In the genomic region with DNA sequence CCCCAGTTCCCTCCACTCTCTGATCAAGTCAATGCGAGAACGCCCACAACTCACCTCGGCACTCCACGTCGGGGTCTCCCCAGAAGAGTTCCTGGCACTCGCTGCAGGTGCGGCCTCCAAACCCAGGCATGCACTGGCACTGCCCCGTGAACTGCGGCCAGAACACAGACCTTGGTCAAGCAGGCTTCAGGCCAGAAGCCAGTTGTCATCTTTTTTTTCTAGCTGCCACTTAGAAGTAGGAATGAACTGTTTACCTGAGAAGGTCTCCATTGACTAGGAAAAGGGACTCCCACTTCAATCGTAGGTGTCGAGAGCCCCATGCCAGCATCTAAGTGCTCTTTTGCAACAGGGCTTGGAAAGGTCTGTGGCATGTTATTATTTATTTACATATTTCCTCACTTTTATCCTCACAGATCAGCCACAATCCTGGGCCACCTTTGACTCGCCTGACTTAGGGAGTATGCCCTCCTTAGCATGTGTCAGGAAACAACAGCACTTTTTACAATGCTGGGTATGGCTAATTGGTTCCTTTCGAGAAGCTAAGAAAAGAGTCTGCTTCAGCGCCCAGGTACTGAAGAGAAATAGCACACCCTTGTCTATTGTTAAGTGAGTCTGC, we compare ENCODE assay signal across 22 cellular contexts. TPM values are rescaled to one million over a fixed set of nuclear protein-coding genes. Genes with fewer than 3 reads are reported as not detected.
DNase-seq lines count a peak whose midpoint lies in the region; ATAC-seq and TF ChIP-seq lines count a peak whose summit lies in the region.
"Had no signal": no experiment of that assay in that cellular context is flagged by ENCODE, and none has a peak within 500 bp of the region (broad histone marks: within the 10 kb centered on the region; RNA-seq: fewer than 3 reads in every experiment).

No MANE protein-coding gene starts in this region.

- H3K4me3 ChIP-seq in ACC112 (ENCODE audit: low read depth, low read length) = no peak overlapping the region
- no peak overlapping the region for H3K4me3 ChIP-seq in osteoblast (ENCODE audit: insufficient read depth, low read length)
- H3K4me3 ChIP-seq: left ventricle myocardium inferior, psoas muscle had no signal

- ATAC-seq in GM21515 (IDR thresholded peaks at IDR 0.05; ENCODE audit: unreplicated experiment) (no peak), GM19035 (IDR thresholded peaks at IDR 0.05; ENCODE audit: unreplicated experiment) (no peak)

- TF ChIP-seq CTCF in RWPE1 (conservative IDR thresholded peaks at IDR 0.05; ENCODE audit: low read depth) (no peak), glutamatergic neuron (IDR thresholded peaks at IDR 0.05; ENCODE audit: partially characterized antibody, unreplicated experiment) (no peak), osteoblast (IDR thresholded peaks at IDR 0.05; ENCODE audit: extremely low read depth, low read depth, low read length) (no peak)

- intact Hi-C loops in activated CD4-positive, alpha-beta memory T cell treated with anti-CD3 and anti-CD28 coated beads for 36 hours (cut with micrococcal nuclease) = no loop called here

- H3K27ac Mint-ChIP-seq in glutamatergic neuron (ENCODE audit: unreplicated experiment) = peak overlapping the region; percentile 43
- no peak overlapping the region for H3K27ac Mint-ChIP-seq in activated CD4-positive, alpha-beta memory T cell treated with anti-CD3 and anti-CD28 coated beads for 36 hours
- H3K27ac Mint-ChIP-seq: activated CD4-positive, alpha-beta memory T cell treated with anti-CD3 and anti-CD28 coated beads, Interleukin-2, amount 10 ng/mL, durations not matched to agents 7 days and 5 days; activated naive CD8-positive, alpha-beta T cell treated with anti-CD3 and anti-CD28 coated beads for 36 hours; CD4-positive, alpha-beta T cell; IgD-negative memory B cell had no signal

- H3K4me3 Mint-ChIP-seq in glutamatergic neuron (ENCODE audit: unreplicated experiment) = no peak overlapping the region
- no peak overlapping the region for H3K4me3 Mint-ChIP-seq in activated CD4-positive, alpha-beta memory T cell treated with anti-CD3 and anti-CD28 coated beads for 36 hours
- H3K4me3 Mint-ChIP-seq: activated CD4-positive, alpha-beta memory T cell treated with anti-CD3 and anti-CD28 coated beads, Interleukin-2, amount 10 ng/mL, durations not matched to agents 7 days and 5 days; activated naive CD8-positive, alpha-beta T cell treated with anti-CD3 and anti-CD28 coated beads for 36 hours; CD4-positive, alpha-beta T cell; IgD-negative memory B cell had no signal

- H3K27ac ChIP-seq in ACC112 (ENCODE audit: low read depth, low read length) = peak overlapping the region; percentile 90
- H3K27ac ChIP-seq in RWPE1 = peak overlapping the region; percentile 42
- peak overlapping the region; percentile 43 for H3K27ac ChIP-seq in osteoblast (ENCODE audit: low read depth, low read length)
- H3K27ac ChIP-seq: psoas muscle had no signal

- H3K36me3 Mint-ChIP-seq in glutamatergic neuron (ENCODE audit: unreplicated experiment) = no peaks in the 10 kb centered on the region
- no peaks in the 10 kb centered on the region for H3K36me3 Mint-ChIP-seq in activated CD4-positive, alpha-beta memory T cell treated with anti-CD3 and anti-CD28 coated beads for 36 hours
- H3K36me3 Mint-ChIP-seq: activated naive CD8-positive, alpha-beta T cell treated with anti-CD3 and anti-CD28 coated beads for 36 hours; IgD-negative memory B cell; naive B cell had no signal

- H3K4me2 ChIP-seq in osteoblast (ENCODE audit: insufficient read depth, low read length) = no peak overlapping the region

- no peak for DNase-seq in RWPE1 (ENCODE audit: low spot score)
- DNase-seq in glutamatergic neuron = no peak
- no peak for DNase-seq in osteoblast (ENCODE audit: insufficient read length, low spot score, missing footprints)
- DNase-seq in activated CD4-positive, alpha-beta memory T cell treated with anti-CD3 and anti-CD28 coated beads for 36 hours = no peak
- no peak for DNase-seq in activated CD8-positive, alpha-beta memory T cell treated with anti-CD3 and anti-CD28 coated beads for 24 hours
- DNase-seq: activated CD4-positive, alpha-beta memory T cell treated with anti-CD3 and anti-CD28 coated beads, Interleukin-2, amount 10 ng/mL, durations not matched to agents 7 days and 5 days; activated naive CD8-positive, alpha-beta T cell treated with anti-CD3 and anti-CD28 coated beads for 36 hours; CD4-positive, alpha-beta T cell; dermis blood vessel endothelial cell; erythroblast; left ventricle myocardium inferior; naive B cell; NCI-H2029; NCI-H446 treated with DMSO at 0.1 percent for 48 hours; NK-92 treated with Interleukin-12 subunit alpha and Interleukin-12 subunit beta, amount 100 ng/mL, for 24 hours; psoas muscle; RPMI8226 had no signal

- H4K20me1 ChIP-seq in osteoblast (ENCODE audit: insufficient read depth, low read length) = no peaks in the 10 kb centered on the region

- H3K79me2 ChIP-seq in ACC112 (ENCODE audit: control insufficient read depth, insufficient read depth, low read length, unreplicated experiment) (peaks cover 8% of the 10 kb centered on the region), osteoblast (ENCODE audit: insufficient read depth, low read length) (peaks cover 8% of the 10 kb centered on the region)

- H2AFZ ChIP-seq in ACC112 (ENCODE audit: low read length, unreplicated experiment) = no peak overlapping the region
- H2AFZ ChIP-seq in osteoblast (ENCODE audit: low read length) = no peak overlapping the region

- H3K27me3 Mint-ChIP-seq in glutamatergic neuron (ENCODE audit: unreplicated experiment) = peaks cover 6% of the 10 kb centered on the region
- peaks cover 4% of the 10 kb centered on the region for H3K27me3 Mint-ChIP-seq in activated CD4-positive, alpha-beta memory T cell treated with anti-CD3 and anti-CD28 coated beads for 36 hours
- H3K27me3 Mint-ChIP-seq: CD4-positive, alpha-beta T cell had no signal

- H3K4me1 ChIP-seq in ACC112 (ENCODE audit: control insufficient read depth, insufficient read depth, low read length, unreplicated experiment) = peaks cover 72% of the 10 kb centered on the region
- peaks cover 60% of the 10 kb centered on the region for H3K4me1 ChIP-seq in osteoblast (ENCODE audit: insufficient read depth, low read length)
- H3K4me1 ChIP-seq: psoas muscle had no signal

- CTCF ChIA-PET in RWPE1 (lab: Yijun Ruan, JAX) = no interaction called here
- CTCF ChIA-PET in activated CD4-positive, alpha-beta memory T cell treated with anti-CD3 and anti-CD28 coated beads for 36 hours (lab: Charles Lee) = no interaction called here

- no peaks in the 10 kb centered on the region for H3K4me1 Mint-ChIP-seq in glutamatergic neuron (ENCODE audit: low read depth, unreplicated experiment)
- H3K4me1 Mint-ChIP-seq in activated CD4-positive, alpha-beta memory T cell treated with anti-CD3 and anti-CD28 coated beads for 36 hours (ENCODE audit: low read depth) = no peaks in the 10 kb centered on the region
- H3K4me1 Mint-ChIP-seq: activated CD4-positive, alpha-beta memory T cell treated with anti-CD3 and anti-CD28 coated beads, Interleukin-2, amount 10 ng/mL, durations not matched to agents 7 days and 5 days; activated naive CD8-positive, alpha-beta T cell treated with anti-CD3 and anti-CD28 coated beads for 36 hours; IgD-negative memory B cell; naive B cell had no signal

- H3K9me3 Mint-ChIP-seq in glutamatergic neuron (ENCODE audit: unreplicated experiment) = no peaks in the 10 kb centered on the region
- no peaks in the 10 kb centered on the region for H3K9me3 Mint-ChIP-seq in activated CD4-positive, alpha-beta memory T cell treated with anti-CD3 and anti-CD28 coated beads for 36 hours
- H3K9me3 Mint-ChIP-seq: activated CD4-positive, alpha-beta memory T cell treated with anti-CD3 and anti-CD28 coated beads, Interleukin-2, amount 10 ng/mL, durations not matched to agents 7 days and 5 days; activated naive CD8-positive, alpha-beta T cell treated with anti-CD3 and anti-CD28 coated beads for 36 hours; CD4-positive, alpha-beta T cell; IgD-negative memory B cell; naive B cell had no signal

- POLR2A ChIA-PET in RWPE1 (lab: Yijun Ruan, JAX; ENCODE audit: low non-redundant PET) = no interaction called here
- POLR2A ChIA-PET in activated CD4-positive, alpha-beta memory T cell treated with anti-CD3 and anti-CD28 coated beads for 36 hours (lab: Charles Lee) = no interaction called here

- no peaks in the 10 kb centered on the region for H3K9me3 ChIP-seq in osteoblast (ENCODE audit: low read depth, low read length)
- H3K9me3 ChIP-seq: left ventricle myocardium inferior, psoas muscle had no signal

- H3K36me3 ChIP-seq in ACC112 (ENCODE audit: insufficient read depth, low read length) (peaks cover 46% of the 10 kb centered on the region), osteoblast (ENCODE audit: insufficient read depth, low read length) (peaks cover 78% of the 10 kb centered on the region)

- no peaks in the 10 kb centered on the region for H3K27me3 ChIP-seq in ACC112 (ENCODE audit: insufficient read depth, low read length)
- H3K27me3 ChIP-seq in osteoblast (ENCODE audit: insufficient read depth, low read length) = no peaks in the 10 kb centered on the region

RNA-seq across cellular contexts. Expression of a gene that starts 51.7 kb away (rescaled TPM):
- total RNA-seq in glutamatergic neuron (ENCODE audit: unreplicated experiment) (326 TPM), osteoblast (410 and 488 TPM in 2 replicates)
- total RNA-seq in activated CD4-positive, alpha-beta memory T cell treated with anti-CD3 and anti-CD28 coated beads for 36 hours = not detected
- total RNA-seq: activated CD4-positive, alpha-beta memory T cell treated with anti-CD3 and anti-CD28 coated beads, Interleukin-2, amount 10 ng/mL, durations not matched to agents 7 days and 5 days; CD4-positive, alpha-beta T cell; T-helper 1 cell treated with Interleukin-12 subunit alpha and Interleukin-12 subunit beta and Interleukin-4 antibody, amounts not matched to agents 30 ng/mL and 1 ng/mL, for 36 hours had no signal

Comparison
In these comparisons a context has a peak if more than half of its experiments do, and no peak if none do; other contexts are left out.
1. RNA of a gene that starts 51.7 kb away (total RNA-seq): 410 to 488 TPM in osteoblast and 326 TPM in glutamatergic neuron (single experiment); not detected in activated CD4-positive, alpha-beta memory T cell treated with anti-CD3 and anti-CD28 coated beads for 36 hours; every median in the first group is over 100 times any median in the second.
2. Peak in every context shown above with its lines, with median percentiles within 50 percentile points of each other: H3K27ac ChIP-seq.